Comparison of ENCODE assay signal across 16 cellular contexts in the genomic region with DNA sequence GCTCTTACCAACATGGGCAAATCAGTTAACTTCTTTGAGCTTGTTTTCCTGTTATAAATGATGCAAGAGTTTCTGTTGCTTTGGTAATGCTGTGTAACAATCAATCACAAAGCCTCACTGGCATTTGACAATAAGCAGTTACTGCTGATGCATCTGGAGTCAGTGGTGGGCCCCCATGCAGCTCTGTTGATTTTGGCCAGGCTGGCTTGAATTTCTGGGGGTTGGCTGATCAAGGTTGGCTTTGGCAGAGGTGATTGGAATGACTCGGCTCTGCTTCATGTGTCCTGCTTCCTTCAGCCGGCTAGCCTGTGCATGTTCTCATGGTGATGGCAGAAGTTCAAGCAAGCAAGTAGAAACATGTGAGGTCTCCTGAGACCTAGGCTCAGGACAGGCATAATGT.
DNase-seq lines count a peak whose midpoint lies in the region; ATAC-seq and TF ChIP-seq lines count a peak whose summit lies in the region.
"Had no signal": no experiment of that assay in that cellular context is flagged by ENCODE, and none has a peak within 500 bp of the region (broad histone marks: within the 10 kb centered on the region; RNA-seq: fewer than 3 reads in every experiment).

No MANE protein-coding gene starts in this region.

- no peaks in the 10 kb centered on the region for H3K27me3 ChIP-seq in PC-9 (ENCODE audit: insufficient read depth, low read depth)
- H3K27me3 ChIP-seq in psoas muscle (ENCODE audit: insufficient read depth in 3 of 3, low read length in 2 of 3) = peaks cover 0 to 18% (median 0%) of the 10 kb centered on the region in 3 donors
- H3K27me3 ChIP-seq in H7 (ENCODE audit: control insufficient read depth, insufficient read depth, low read length) = no peaks in the 10 kb centered on the region

- BruUV-seq in PC-9 (replicated peaks; lab: Mats Ljungman, UMichigan) = no TSS peak

- CTCF ChIA-PET in PC-9 (lab: Charles Lee) = no interaction called here

- WGBS in psoas muscle, 3 donors = 35 to 48% (median 36%) methylated on average over 2 of the region's 2 CpGs

- ATAC-seq in psoas muscle = peak in 1 of 4 donors; percentile 38
- no peak for ATAC-seq in GM21529 (IDR thresholded peaks at IDR 0.05; ENCODE audit: unreplicated experiment)
- ATAC-seq: activated naive CD4-positive, alpha-beta T cell treated with anti-CD3 and anti-CD28 coated beads, Interleukin-2, amount 50 U/mL, for 72 hours; CD8-positive, alpha-beta T cell; HepG2; stimulated activated naive B cell treated with anti-CD40 and anti-IgM and Interleukin-4, amounts not matched to agents 10 μg/mL and 1 μg/mL and 100 μg/mL, for 72 hours; T-helper 17 cell had no signal

- H3K9me3 ChIP-seq in PC-9 (ENCODE audit: insufficient read depth, low read depth) (no peaks in the 10 kb centered on the region), psoas muscle (no peaks in the 10 kb centered on the region)

- intact Hi-C loops in PC-9 (cut with micrococcal nuclease; ENCODE audit: unreplicated experiment) = no loop called here
- intact Hi-C loops in psoas muscle (cut with DNase I) = no loop called here

- H3K4me1 ChIP-seq in PC-9 (replicated peaks; ENCODE audit: insufficient read depth) (peaks cover 63% of the 10 kb centered on the region), psoas muscle (no peaks in the 10 kb centered on the region)

- TF ChIP-seq CTCF in PC-9 (conservative IDR thresholded peaks at IDR 0.05) = no peak
- no peak for TF ChIP-seq CTCF in psoas muscle (IDR thresholded peaks at IDR 0.05)

- H3F3A ChIP-seq in PC-9 (ENCODE audit: insufficient read depth, low read depth) = peaks cover 35% of the 10 kb centered on the region

- POLR2A ChIA-PET in PC-9 (lab: Charles Lee; ENCODE audit: unreplicated experiment) = no interaction called here

- no peak overlapping the region for H2AFZ ChIP-seq in PC-9

- H3K36me3 ChIP-seq in PC-9 (ENCODE audit: low read depth) (no peaks in the 10 kb centered on the region), psoas muscle (ENCODE audit: insufficient read depth in 1 of 2, low read depth in 1 of 2) (no peaks in the 10 kb centered on the region), H7 (replicated peaks; ENCODE audit: control insufficient read depth, insufficient read depth, low read length) (no peaks in the 10 kb centered on the region)

- H3K9me2 ChIP-seq in PC-9 (ENCODE audit: insufficient read depth) = no peaks in the 10 kb centered on the region

- H3K27ac ChIP-seq in PC-9 = 0 out of 2 replicates have a peak overlapping the region, but pooled peaks have one; percentile 6
- H3K27ac ChIP-seq in epithelial cell of prostate = peak overlapping the region; percentile 97
- no peak overlapping the region for H3K27ac ChIP-seq in psoas muscle

- DNase-seq in EL (peak; percentile 32), PC-9 (peak; percentile 3 to 50), epithelial cell of prostate (ENCODE audit: low read depth, low spot score) (peak; percentile 90), psoas muscle (peak; percentile 38 to 67), NCI-H82 treated with DMSO at 0.1 percent for 48 hours (lab: John Stamatoyannopoulos, UW; ENCODE audit: unreplicated experiment) (no peak), H7 (no peak), OCI-M2 (lab: John Stamatoyannopoulos, UW; ENCODE audit: unreplicated experiment) (no peak)
- DNase-seq: CD8-positive, alpha-beta T cell; NCI-H1694; stimulated activated CD4-positive, alpha-beta T cell treated with anti-CD3 and anti-CD28 coated beads, Interleukin-2, amount 100 ng/mL, for 48 hours; stimulated activated naive B cell treated with anti-CD40 and anti-IgM and Interleukin-4, amounts not matched to agents 10 μg/mL and 1 μg/mL and 100 μg/mL, for 72 hours; T-helper 17 cell had no signal

- no peaks in the 10 kb centered on the region for H4K20me1 ChIP-seq in PC-9 (ENCODE audit: insufficient read depth)

- H3K79me2 ChIP-seq in PC-9 (ENCODE audit: low read depth) = no peaks in the 10 kb centered on the region

- H3K4me3 ChIP-seq in PC-9 = no peak overlapping the region
- H3K4me3 ChIP-seq in psoas muscle = no peak overlapping the region
- H3K4me3 ChIP-seq in H7 (ENCODE audit: insufficient read depth, low read depth, low read length) = no peak overlapping the region
- H3K4me3 ChIP-seq: lung had no signal

- H3K4me2 ChIP-seq in PC-9 = no peak overlapping the region

Comparison
In these comparisons a context has a peak if more than half of its experiments do, and no peak if none do; other contexts are left out.
1. DNase-seq: peak in EL (single experiment), PC-9 (2 of 2), epithelial cell of prostate (single experiment) and psoas muscle (2 of 2); none in NCI-H82 treated with DMSO at 0.1 percent for 48 hours (single experiment), H7 (single experiment) and OCI-M2 (single experiment).